In genomic region chr4:162010362-162010761, GRCh38 we compare ENCODE assay signal across 22 cellular contexts.
DNase-seq lines count a peak whose midpoint lies in the region; ATAC-seq, FAIRE-seq and TF ChIP-seq lines count a peak whose summit lies in the region.
"Had no signal": no experiment of that assay in that cellular context is flagged by ENCODE, and none has a peak within 500 bp of the region (broad histone marks: within the 10 kb centered on the region; RNA-seq: fewer than 3 reads in every experiment).

No MANE protein-coding gene starts in this region.

- peak; percentile 42 for ATAC-seq in sciatic nerve
- ATAC-seq in stimulated activated naive B cell treated with anti-CD40 and anti-IgM and Interleukin-4, amounts not matched to agents 10 μg/mL and 1 μg/mL and 100 μg/mL, for 72 hours (replicated peaks): no peak
- ATAC-seq in HG03354 (IDR thresholded peaks at IDR 0.05; ENCODE audit: poor library complexity, severe bottlenecking, unreplicated experiment): no peak
- ATAC-seq: activated CD8-positive, alpha-beta memory T cell treated with anti-CD3 and anti-CD28 coated beads, Interleukin-2, amount 10 ng/mL, durations not matched to agents 7 days and 5 days; mucosa of descending colon had no signal

- H2AFZ ChIP-seq in astrocyte (ENCODE audit: low read depth, low read length): no peak overlapping the region

- no peak for FAIRE-seq in astrocyte (lab: Jason Lieb, UNC)
- FAIRE-seq: GM19239 had no signal

- no peak overlapping the region for H3K4me3 ChIP-seq in astrocyte (ENCODE audit: insufficient read depth, low read depth, low read length)
- H3K4me3 ChIP-seq: mucosa of descending colon, upper lobe of left lung had no signal

- no peaks in the 10 kb centered on the region for H3K36me3 Mint-ChIP-seq in astrocyte (ENCODE audit: low read depth, unreplicated experiment)
- H3K36me3 Mint-ChIP-seq in stimulated activated naive B cell treated with anti-CD40 and anti-IgM and Interleukin-4, amounts not matched to agents 10 μg/mL and 1 μg/mL and 100 μg/mL, for 72 hours: no peaks in the 10 kb centered on the region
- H3K36me3 Mint-ChIP-seq: activated CD8-positive, alpha-beta memory T cell treated with anti-CD3 and anti-CD28 coated beads, Interleukin-2, amount 10 ng/mL, durations not matched to agents 7 days and 5 days; activated naive CD8-positive, alpha-beta T cell treated with anti-CD3 and anti-CD28 coated beads for 36 hours had no signal

- H3K9me3 Mint-ChIP-seq in astrocyte (ENCODE audit: unreplicated experiment): no peaks in the 10 kb centered on the region
- H3K9me3 Mint-ChIP-seq in stimulated activated naive B cell treated with anti-CD40 and anti-IgM and Interleukin-4, amounts not matched to agents 10 μg/mL and 1 μg/mL and 100 μg/mL, for 72 hours: no peaks in the 10 kb centered on the region
- H3K9me3 Mint-ChIP-seq: activated naive CD8-positive, alpha-beta T cell treated with anti-CD3 and anti-CD28 coated beads for 36 hours; dendritic cell treated with granulocyte-macrophage colony-stimulating factor and Interleukin-4, amounts not matched to agents 40 ng/mL and 50 ng/mL, for 4 days had no signal

- H3K4me1 ChIP-seq in astrocyte (ENCODE audit: insufficient read depth, low read length): no peaks in the 10 kb centered on the region
- H3K4me1 ChIP-seq: BE2C, upper lobe of left lung had no signal

- no peak overlapping the region for H3K27ac ChIP-seq in astrocyte (ENCODE audit: low read depth, low read length)
- H3K27ac ChIP-seq: brain microvascular endothelial cell, upper lobe of left lung had no signal

- H3K27ac Mint-ChIP-seq in astrocyte (ENCODE audit: unreplicated experiment): no peak overlapping the region
- no peak overlapping the region for H3K27ac Mint-ChIP-seq in stimulated activated naive B cell treated with anti-CD40 and anti-IgM and Interleukin-4, amounts not matched to agents 10 μg/mL and 1 μg/mL and 100 μg/mL, for 72 hours
- H3K27ac Mint-ChIP-seq: activated CD8-positive, alpha-beta memory T cell treated with anti-CD3 and anti-CD28 coated beads, Interleukin-2, amount 10 ng/mL, durations not matched to agents 7 days and 5 days; activated naive CD8-positive, alpha-beta T cell treated with anti-CD3 and anti-CD28 coated beads for 36 hours; dendritic cell treated with granulocyte-macrophage colony-stimulating factor and Interleukin-4, amounts not matched to agents 40 ng/mL and 50 ng/mL, for 4 days had no signal

- H3K4me2 ChIP-seq in astrocyte (ENCODE audit: low read length): no peak overlapping the region

- H3K27me3 Mint-ChIP-seq in astrocyte (ENCODE audit: low read depth, unreplicated experiment): no peaks in the 10 kb centered on the region
- H3K27me3 Mint-ChIP-seq in stimulated activated naive B cell treated with anti-CD40 and anti-IgM and Interleukin-4, amounts not matched to agents 10 μg/mL and 1 μg/mL and 100 μg/mL, for 72 hours: no peaks in the 10 kb centered on the region
- H3K27me3 Mint-ChIP-seq: activated CD8-positive, alpha-beta memory T cell treated with anti-CD3 and anti-CD28 coated beads, Interleukin-2, amount 10 ng/mL, durations not matched to agents 7 days and 5 days; activated naive CD8-positive, alpha-beta T cell treated with anti-CD3 and anti-CD28 coated beads for 36 hours; dendritic cell treated with granulocyte-macrophage colony-stimulating factor and Interleukin-4, amounts not matched to agents 40 ng/mL and 50 ng/mL, for 4 days had no signal

- no peaks in the 10 kb centered on the region for H4K20me1 ChIP-seq in astrocyte (ENCODE audit: insufficient read depth, low read length)

- intact Hi-C loops in sciatic nerve (cut with DNase I): no loop called here

- no peaks in the 10 kb centered on the region for H3K79me2 ChIP-seq in astrocyte (ENCODE audit: insufficient read depth, low read length)

- DNase-seq in DMS53 (lab: John Stamatoyannopoulos, UW): peak; percentile 13
- no peak for DNase-seq in DMS53 treated with DMSO at 0.1 percent for 48 hours (lab: John Stamatoyannopoulos, UW; ENCODE audit: unreplicated experiment)
- peak; percentile 3 for DNase-seq in M059J (ENCODE audit: low read depth)
- DNase-seq in astrocyte (ENCODE audit: low read depth): peak; percentile 2
- DNase-seq in sciatic nerve (ENCODE audit: low spot score): no peak
- no peak for DNase-seq in stimulated activated naive B cell treated with anti-CD40 and anti-IgM and Interleukin-4, amounts not matched to agents 10 μg/mL and 1 μg/mL and 100 μg/mL, for 72 hours
- no peak for DNase-seq in GM19238 (ENCODE audit: insufficient read length, low spot score)
- DNase-seq: 8988T; activated CD4-positive, alpha-beta T cell treated with anti-CD3 and anti-CD28 coated beads for 48 hours; activated CD8-positive, alpha-beta memory T cell treated with anti-CD3 and anti-CD28 coated beads, Interleukin-2, amount 10 ng/mL, durations not matched to agents 7 days and 5 days; activated naive CD8-positive, alpha-beta T cell treated with anti-CD3 and anti-CD28 coated beads for 36 hours; BE2C; brain microvascular endothelial cell; COR-L47; mucosa of descending colon; NCI-H510A treated with DMSO at 0.1 percent for 48 hours; Right ventricle myocardium superior; stimulated activated CD4-positive, alpha-beta T cell treated with anti-CD3 and anti-CD28 coated beads, Interleukin-12 subunit alpha, Interleukin-12 subunit beta, amount 100 ng/mL, for 4 hours; upper lobe of left lung had no signal

- TF ChIP-seq CTCF in astrocyte (IDR thresholded peaks at IDR 0.05; ENCODE audit: insufficient read depth, low read depth, low read length): no peak

- H3K27me3 ChIP-seq in astrocyte (ENCODE audit: insufficient read depth, low read length): no peaks in the 10 kb centered on the region
- H3K27me3 ChIP-seq: BE2C, brain microvascular endothelial cell, upper lobe of left lung had no signal

- no peaks in the 10 kb centered on the region for H3K36me3 ChIP-seq in astrocyte (ENCODE audit: insufficient read depth, low read length)
- H3K36me3 ChIP-seq: BE2C, brain microvascular endothelial cell, upper lobe of left lung had no signal

- peaks cover 6% of the 10 kb centered on the region for H3K4me1 Mint-ChIP-seq in astrocyte (ENCODE audit: low read depth, unreplicated experiment)
- no peaks in the 10 kb centered on the region for H3K4me1 Mint-ChIP-seq in stimulated activated naive B cell treated with anti-CD40 and anti-IgM and Interleukin-4, amounts not matched to agents 10 μg/mL and 1 μg/mL and 100 μg/mL, for 72 hours
- H3K4me1 Mint-ChIP-seq: activated CD8-positive, alpha-beta memory T cell treated with anti-CD3 and anti-CD28 coated beads, Interleukin-2, amount 10 ng/mL, durations not matched to agents 7 days and 5 days; activated naive CD8-positive, alpha-beta T cell treated with anti-CD3 and anti-CD28 coated beads for 36 hours had no signal

- no peak overlapping the region for H3K9ac ChIP-seq in astrocyte (ENCODE audit: low read length)

- no peak overlapping the region for H3K4me3 Mint-ChIP-seq in astrocyte (ENCODE audit: unreplicated experiment)
- H3K4me3 Mint-ChIP-seq in stimulated activated naive B cell treated with anti-CD40 and anti-IgM and Interleukin-4, amounts not matched to agents 10 μg/mL and 1 μg/mL and 100 μg/mL, for 72 hours: no peak overlapping the region
- H3K4me3 Mint-ChIP-seq: activated CD8-positive, alpha-beta memory T cell treated with anti-CD3 and anti-CD28 coated beads, Interleukin-2, amount 10 ng/mL, durations not matched to agents 7 days and 5 days; activated naive CD8-positive, alpha-beta T cell treated with anti-CD3 and anti-CD28 coated beads for 36 hours; dendritic cell treated with granulocyte-macrophage colony-stimulating factor and Interleukin-4, amounts not matched to agents 40 ng/mL and 50 ng/mL, for 4 days had no signal

- H3K9me3 ChIP-seq in astrocyte (ENCODE audit: insufficient read depth, low read depth, low read length): no peaks in the 10 kb centered on the region
- H3K9me3 ChIP-seq: BE2C, mucosa of descending colon, upper lobe of left lung had no signal

Comparison
In these comparisons a context has a peak if more than half of its experiments do, and no peak if none do; other contexts are left out.
1. DNase-seq: peak in DMS53 (single experiment), M059J (single experiment) and astrocyte (single experiment); none in DMS53 treated with DMSO at 0.1 percent for 48 hours (single experiment), sciatic nerve (single experiment), stimulated activated naive B cell treated with anti-CD40 and anti-IgM and Interleukin-4, amounts not matched to agents 10 μg/mL and 1 μg/mL and 100 μg/mL, for 72 hours (single experiment) and GM19238 (single experiment).